1 cellular context compared by ENCODE assay signal in the genomic region with DNA sequence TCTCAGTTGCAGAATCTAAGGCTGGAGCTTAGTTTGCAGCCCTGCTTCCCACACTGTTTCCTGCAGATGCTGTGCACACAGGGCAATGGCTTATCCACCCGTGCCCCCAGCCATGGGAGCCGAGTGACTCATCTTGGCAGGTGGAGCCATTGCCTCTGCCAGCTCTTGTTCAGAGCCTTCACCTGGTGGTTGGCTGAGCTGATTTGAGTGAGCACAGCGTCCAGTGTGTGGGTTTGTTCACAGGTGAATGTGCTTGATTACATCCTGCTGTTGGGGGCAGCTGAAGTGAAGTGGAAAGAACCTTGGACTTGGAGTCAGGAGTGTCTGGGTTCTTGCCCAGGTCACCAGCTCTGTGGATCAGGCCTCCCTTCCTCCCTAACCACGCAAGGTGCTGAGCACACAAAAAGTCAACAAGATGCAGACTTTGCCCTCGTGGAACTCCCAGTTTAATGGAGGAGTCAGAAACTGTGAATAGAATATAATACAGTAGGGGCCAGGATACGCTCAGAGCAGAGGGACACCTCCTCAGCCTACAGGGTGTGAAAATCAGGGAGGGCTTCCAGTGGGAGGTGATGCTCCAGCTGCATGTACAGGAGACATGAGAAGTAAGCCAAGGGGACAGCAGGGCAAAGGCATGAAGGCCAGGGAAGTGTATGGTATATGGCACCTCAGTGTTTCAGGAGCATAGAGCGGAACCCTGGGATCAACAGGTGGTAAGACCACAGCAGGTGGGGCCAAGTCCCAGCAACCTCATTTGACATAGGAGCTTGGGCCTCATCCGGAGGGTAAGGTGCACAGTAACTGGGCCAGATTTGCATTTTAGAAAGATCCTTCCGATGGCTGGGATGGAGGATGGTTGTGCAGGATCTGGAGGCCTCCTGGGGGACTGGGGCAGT.
TF ChIP-seq lines count a peak whose summit lies in the region.

No MANE protein-coding gene starts in this region.

TF ChIP-seq in HepG2, 621 proteins besides CTCF, POLR2A, EP300 and RAD21 (continued from another document and continues in another):
- TF ChIP-seq, protein P1, sequence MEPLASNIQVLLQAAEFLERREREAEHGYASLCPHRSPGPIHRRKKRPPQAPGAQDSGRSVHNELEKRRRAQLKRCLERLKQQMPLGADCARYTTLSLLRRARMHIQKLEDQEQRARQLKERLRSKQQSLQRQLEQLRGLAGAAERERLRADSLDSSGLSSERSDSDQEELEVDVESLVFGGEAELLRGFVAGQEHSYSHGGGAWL (CRISPR knock-in tag; IDR thresholded peaks at IDR 0.05) = no peak
- peak; percentile 86 for TF ChIP-seq ZMYM3 (CRISPR knock-in tag; IDR thresholded peaks at IDR 0.05)
- TF ChIP-seq, protein P2, sequence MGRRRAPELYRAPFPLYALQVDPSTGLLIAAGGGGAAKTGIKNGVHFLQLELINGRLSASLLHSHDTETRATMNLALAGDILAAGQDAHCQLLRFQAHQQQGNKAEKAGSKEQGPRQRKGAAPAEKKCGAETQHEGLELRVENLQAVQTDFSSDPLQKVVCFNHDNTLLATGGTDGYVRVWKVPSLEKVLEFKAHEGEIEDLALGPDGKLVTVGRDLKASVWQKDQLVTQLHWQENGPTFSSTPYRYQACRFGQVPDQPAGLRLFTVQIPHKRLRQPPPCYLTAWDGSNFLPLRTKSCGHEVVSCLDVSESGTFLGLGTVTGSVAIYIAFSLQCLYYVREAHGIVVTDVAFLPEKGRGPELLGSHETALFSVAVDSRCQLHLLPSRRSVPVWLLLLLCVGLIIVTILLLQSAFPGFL (CRISPR knock-in tag; IDR thresholded peaks at IDR 0.05) = no peak
- TF ChIP-seq RXRB (CRISPR knock-in tag; IDR thresholded peaks at IDR 0.05; ENCODE audit: borderline replicate concordance) = peak; percentile 24; the same call in 1 of the 2 replicates
- TF ChIP-seq, protein P3, sequence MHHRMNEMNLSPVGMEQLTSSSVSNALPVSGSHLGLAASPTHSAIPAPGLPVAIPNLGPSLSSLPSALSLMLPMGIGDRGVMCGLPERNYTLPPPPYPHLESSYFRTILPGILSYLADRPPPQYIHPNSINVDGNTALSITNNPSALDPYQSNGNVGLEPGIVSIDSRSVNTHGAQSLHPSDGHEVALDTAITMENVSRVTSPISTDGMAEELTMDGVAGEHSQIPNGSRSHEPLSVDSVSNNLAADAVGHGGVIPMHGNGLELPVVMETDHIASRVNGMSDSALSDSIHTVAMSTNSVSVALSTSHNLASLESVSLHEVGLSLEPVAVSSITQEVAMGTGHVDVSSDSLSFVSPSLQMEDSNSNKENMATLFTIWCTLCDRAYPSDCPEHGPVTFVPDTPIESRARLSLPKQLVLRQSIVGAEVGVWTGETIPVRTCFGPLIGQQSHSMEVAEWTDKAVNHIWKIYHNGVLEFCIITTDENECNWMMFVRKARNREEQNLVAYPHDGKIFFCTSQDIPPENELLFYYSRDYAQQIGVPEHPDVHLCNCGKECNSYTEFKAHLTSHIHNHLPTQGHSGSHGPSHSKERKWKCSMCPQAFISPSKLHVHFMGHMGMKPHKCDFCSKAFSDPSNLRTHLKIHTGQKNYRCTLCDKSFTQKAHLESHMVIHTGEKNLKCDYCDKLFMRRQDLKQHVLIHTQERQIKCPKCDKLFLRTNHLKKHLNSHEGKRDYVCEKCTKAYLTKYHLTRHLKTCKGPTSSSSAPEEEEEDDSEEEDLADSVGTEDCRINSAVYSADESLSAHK (CRISPR knock-in tag; IDR thresholded peaks at IDR 0.05; ENCODE audit: borderline replicate concordance) = no peak
- TF ChIP-seq, protein P4, sequence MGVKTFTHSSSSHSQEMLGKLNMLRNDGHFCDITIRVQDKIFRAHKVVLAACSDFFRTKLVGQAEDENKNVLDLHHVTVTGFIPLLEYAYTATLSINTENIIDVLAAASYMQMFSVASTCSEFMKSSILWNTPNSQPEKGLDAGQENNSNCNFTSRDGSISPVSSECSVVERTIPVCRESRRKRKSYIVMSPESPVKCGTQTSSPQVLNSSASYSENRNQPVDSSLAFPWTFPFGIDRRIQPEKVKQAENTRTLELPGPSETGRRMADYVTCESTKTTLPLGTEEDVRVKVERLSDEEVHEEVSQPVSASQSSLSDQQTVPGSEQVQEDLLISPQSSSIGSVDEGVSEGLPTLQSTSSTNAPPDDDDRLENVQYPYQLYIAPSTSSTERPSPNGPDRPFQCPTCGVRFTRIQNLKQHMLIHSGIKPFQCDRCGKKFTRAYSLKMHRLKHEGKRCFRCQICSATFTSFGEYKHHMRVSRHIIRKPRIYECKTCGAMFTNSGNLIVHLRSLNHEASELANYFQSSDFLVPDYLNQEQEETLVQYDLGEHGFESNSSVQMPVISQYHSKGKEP (CRISPR knock-in tag; IDR thresholded peaks at IDR 0.05) = no peak
- TF ChIP-seq, protein P5, sequence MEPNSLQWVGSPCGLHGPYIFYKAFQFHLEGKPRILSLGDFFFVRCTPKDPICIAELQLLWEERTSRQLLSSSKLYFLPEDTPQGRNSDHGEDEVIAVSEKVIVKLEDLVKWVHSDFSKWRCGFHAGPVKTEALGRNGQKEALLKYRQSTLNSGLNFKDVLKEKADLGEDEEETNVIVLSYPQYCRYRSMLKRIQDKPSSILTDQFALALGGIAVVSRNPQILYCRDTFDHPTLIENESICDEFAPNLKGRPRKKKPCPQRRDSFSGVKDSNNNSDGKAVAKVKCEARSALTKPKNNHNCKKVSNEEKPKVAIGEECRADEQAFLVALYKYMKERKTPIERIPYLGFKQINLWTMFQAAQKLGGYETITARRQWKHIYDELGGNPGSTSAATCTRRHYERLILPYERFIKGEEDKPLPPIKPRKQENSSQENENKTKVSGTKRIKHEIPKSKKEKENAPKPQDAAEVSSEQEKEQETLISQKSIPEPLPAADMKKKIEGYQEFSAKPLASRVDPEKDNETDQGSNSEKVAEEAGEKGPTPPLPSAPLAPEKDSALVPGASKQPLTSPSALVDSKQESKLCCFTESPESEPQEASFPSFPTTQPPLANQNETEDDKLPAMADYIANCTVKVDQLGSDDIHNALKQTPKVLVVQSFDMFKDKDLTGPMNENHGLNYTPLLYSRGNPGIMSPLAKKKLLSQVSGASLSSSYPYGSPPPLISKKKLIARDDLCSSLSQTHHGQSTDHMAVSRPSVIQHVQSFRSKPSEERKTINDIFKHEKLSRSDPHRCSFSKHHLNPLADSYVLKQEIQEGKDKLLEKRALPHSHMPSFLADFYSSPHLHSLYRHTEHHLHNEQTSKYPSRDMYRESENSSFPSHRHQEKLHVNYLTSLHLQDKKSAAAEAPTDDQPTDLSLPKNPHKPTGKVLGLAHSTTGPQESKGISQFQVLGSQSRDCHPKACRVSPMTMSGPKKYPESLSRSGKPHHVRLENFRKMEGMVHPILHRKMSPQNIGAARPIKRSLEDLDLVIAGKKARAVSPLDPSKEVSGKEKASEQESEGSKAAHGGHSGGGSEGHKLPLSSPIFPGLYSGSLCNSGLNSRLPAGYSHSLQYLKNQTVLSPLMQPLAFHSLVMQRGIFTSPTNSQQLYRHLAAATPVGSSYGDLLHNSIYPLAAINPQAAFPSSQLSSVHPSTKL (CRISPR knock-in tag; IDR thresholded peaks at IDR 0.05) = 0 out of 2 replicates have a peak, but pooled peaks have one; percentile 19
- TF ChIP-seq ZNF709 (CRISPR knock-in tag; IDR thresholded peaks at IDR 0.05) = no peak
- TF ChIP-seq PHF20 (CRISPR knock-in tag; IDR thresholded peaks at IDR 0.05) = no peak
- no peak for TF ChIP-seq ZNF431 (CRISPR knock-in tag; IDR thresholded peaks at IDR 0.05; ENCODE audit: borderline replicate concordance, low read depth)
- no peak for TF ChIP-seq ZNF282 (IDR thresholded peaks at IDR 0.05; ENCODE audit: partially characterized antibody)
- TF ChIP-seq SOX5 (CRISPR knock-in tag; IDR thresholded peaks at IDR 0.05; ENCODE audit: borderline replicate concordance) = no peak
- TF ChIP-seq ZSCAN21 (CRISPR knock-in tag; IDR thresholded peaks at IDR 0.05; ENCODE audit: borderline replicate concordance) = 0 out of 2 replicates have a peak, but pooled peaks have one; percentile 31
- no peak for TF ChIP-seq HMGA1 (CRISPR knock-in tag; conservative IDR thresholded peaks at IDR 0.05)
- TF ChIP-seq ZNF451 (CRISPR knock-in tag; IDR thresholded peaks at IDR 0.05) = 0 out of 2 replicates have a peak, but pooled peaks have one; percentile 42
- TF ChIP-seq, protein P6, sequence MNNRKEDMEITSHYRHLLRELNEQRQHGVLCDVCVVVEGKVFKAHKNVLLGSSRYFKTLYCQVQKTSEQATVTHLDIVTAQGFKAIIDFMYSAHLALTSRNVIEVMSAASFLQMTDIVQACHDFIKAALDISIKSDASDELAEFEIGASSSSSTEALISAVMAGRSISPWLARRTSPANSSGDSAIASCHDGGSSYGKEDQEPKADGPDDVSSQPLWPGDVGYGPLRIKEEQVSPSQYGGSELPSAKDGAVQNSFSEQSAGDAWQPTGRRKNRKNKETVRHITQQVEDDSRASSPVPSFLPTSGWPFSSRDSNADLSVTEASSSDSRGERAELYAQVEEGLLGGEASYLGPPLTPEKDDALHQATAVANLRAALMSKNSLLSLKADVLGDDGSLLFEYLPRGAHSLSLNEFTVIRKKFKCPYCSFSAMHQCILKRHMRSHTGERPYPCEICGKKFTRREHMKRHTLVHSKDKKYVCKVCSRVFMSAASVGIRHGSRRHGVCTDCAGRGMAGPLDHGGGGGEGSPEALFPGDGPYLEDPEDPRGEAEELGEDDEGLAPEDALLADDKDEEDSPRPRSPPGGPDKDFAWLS (CRISPR knock-in tag; IDR thresholded peaks at IDR 0.05; ENCODE audit: borderline replicate concordance) = no peak
- no peak for TF ChIP-seq ZNF256 (CRISPR knock-in tag; conservative IDR thresholded peaks at IDR 0.05)
- TF ChIP-seq, protein P7, sequence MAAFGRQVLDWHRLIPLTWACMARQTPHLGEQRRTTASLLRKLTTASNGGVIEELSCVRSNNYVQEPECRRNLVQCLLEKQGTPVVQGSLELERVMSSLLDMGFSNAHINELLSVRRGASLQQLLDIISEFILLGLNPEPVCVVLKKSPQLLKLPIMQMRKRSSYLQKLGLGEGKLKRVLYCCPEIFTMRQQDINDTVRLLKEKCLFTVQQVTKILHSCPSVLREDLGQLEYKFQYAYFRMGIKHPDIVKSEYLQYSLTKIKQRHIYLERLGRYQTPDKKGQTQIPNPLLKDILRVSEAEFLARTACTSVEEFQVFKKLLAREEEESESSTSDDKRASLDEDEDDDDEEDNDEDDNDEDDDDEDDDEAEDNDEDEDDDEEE (CRISPR knock-in tag; IDR thresholded peaks at IDR 0.05) = no peak
- peak; percentile 30 for TF ChIP-seq ZEB1 (IDR thresholded peaks at IDR 0.05; ENCODE audit: insufficient replicate concordance, low read depth)
- TF ChIP-seq, protein P8, sequence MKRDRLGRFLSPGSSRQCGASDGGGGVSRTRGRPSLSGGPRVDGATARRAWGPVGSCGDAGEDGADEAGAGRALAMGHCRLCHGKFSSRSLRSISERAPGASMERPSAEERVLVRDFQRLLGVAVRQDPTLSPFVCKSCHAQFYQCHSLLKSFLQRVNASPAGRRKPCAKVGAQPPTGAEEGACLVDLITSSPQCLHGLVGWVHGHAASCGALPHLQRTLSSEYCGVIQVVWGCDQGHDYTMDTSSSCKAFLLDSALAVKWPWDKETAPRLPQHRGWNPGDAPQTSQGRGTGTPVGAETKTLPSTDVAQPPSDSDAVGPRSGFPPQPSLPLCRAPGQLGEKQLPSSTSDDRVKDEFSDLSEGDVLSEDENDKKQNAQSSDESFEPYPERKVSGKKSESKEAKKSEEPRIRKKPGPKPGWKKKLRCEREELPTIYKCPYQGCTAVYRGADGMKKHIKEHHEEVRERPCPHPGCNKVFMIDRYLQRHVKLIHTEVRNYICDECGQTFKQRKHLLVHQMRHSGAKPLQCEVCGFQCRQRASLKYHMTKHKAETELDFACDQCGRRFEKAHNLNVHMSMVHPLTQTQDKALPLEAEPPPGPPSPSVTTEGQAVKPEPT (CRISPR knock-in tag; IDR thresholded peaks at IDR 0.05; ENCODE audit: low read depth) = no peak
- TF ChIP-seq ZNF816 (CRISPR knock-in tag; IDR thresholded peaks at IDR 0.05; ENCODE audit: borderline replicate concordance) = no peak
- TF ChIP-seq CREM (IDR thresholded peaks at IDR 0.05) = no peak
- no peak for TF ChIP-seq CREM (CRISPR knock-in tag; IDR thresholded peaks at IDR 0.05)
- no peak for TF ChIP-seq ZC3H13 (CRISPR knock-in tag; IDR thresholded peaks at IDR 0.05)
- no peak for TF ChIP-seq ARNT (IDR thresholded peaks at IDR 0.05)
- peak; percentile 33; the same call in 1 of the 2 replicates for TF ChIP-seq FOXA3 (CRISPR knock-in tag; IDR thresholded peaks at IDR 0.05)
- TF ChIP-seq NR3C1 (CRISPR knock-in tag; IDR thresholded peaks at IDR 0.05) = no peak
- TF ChIP-seq, protein P9, sequence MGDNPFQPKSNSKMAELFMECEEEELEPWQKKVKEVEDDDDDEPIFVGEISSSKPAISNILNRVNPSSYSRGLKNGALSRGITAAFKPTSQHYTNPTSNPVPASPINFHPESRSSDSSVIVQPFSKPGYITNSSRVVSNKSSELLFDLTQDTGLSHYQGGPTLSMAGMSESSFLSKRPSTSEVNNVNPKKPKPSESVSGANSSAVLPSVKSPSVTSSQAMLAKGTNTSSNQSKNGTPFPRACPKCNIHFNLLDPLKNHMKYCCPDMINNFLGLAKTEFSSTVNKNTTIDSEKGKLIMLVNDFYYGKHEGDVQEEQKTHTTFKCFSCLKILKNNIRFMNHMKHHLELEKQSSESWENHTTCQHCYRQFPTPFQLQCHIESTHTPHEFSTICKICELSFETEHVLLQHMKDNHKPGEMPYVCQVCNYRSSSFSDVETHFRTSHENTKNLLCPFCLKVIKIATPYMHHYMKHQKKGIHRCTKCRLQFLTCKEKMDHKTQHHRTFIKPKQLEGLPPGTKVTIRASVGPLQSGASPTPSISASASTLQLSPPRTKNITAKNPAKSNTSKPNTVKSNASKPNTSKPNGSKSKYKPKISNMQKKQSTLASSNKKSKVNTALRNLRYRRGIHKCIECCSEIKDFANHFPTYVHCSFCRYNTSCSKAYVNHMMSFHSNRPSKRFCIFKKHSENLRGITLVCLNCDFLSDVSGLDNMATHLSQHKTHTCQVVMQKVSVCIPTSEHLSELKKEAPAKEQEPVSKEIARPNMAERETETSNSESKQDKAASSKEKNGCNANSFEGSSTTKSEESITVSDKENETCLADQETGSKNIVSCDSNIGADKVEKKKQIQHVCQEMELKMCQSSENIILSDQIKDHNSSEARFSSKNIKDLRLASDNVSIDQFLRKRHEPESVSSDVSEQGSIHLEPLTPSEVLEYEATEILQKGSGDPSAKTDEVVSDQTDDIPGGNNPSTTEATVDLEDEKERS (CRISPR knock-in tag; IDR thresholded peaks at IDR 0.05) = no peak
